Comparison of ENCODE assay signal across 10 cellular contexts in the genomic region with DNA sequence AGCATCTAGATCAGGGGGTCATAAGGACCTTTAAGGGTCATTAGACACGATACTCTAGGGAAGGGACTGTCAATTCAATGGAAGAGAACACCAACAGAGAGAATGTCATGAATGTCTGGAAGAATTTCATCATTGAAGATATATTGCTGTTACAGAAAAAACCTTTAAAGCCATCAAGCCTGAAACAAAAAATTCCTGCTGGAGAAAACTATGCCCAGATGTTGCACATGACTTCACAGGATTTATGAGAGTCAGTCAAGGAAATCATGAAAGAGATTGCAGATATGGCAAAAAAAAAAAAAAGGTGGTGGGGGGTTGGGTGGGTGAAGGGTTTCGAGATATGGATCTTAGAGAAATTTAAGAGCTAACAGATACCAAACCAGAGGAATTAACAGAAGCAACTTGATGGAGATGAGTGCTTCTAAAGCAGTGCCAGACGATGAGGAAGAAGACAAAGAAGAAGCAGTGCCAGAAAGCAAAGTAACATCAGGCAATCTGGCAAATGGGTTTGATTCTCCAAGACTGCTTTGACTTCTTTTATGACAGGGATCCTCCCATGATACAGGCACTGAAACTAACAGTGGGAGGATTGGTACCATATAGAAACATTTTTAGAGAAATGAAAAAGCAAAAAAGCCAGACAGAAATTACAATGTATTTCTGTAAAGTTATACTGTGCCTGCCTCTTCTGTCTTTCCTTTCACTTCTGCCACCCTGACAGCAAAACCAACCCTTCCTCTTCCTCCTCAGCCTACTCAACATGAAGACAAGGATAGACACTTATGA. TPM values are rescaled to one million over a fixed set of nuclear protein-coding genes. Genes with fewer than 3 reads are reported as not detected.
A peak's percentile ranks its signal among the peaks of the same experiment; 100 is the strongest.
DNase-seq lines count a peak whose midpoint lies in the region; ATAC-seq and TF ChIP-seq lines count a peak whose summit lies in the region.
"Had no signal": no experiment of that assay in that cellular context is flagged by ENCODE, and none has a peak within 500 bp of the region (broad histone marks: within the 10 kb centered on the region; RNA-seq: fewer than 3 reads in every experiment).

No MANE protein-coding gene starts in this region.

- intact Hi-C loops in activated T-helper 1 cell treated with anti-CD3 and anti-CD28 coated beads, Interleukin-12 subunit alpha, Interleukin-12 subunit beta, Interleukin-2, Interleukin-4 antibody, amounts not matched to agents 30 ng/mL and 10 ng/mL and 1 ng/mL, durations not matched to agents 14 hours and 24 hours and 36 hours (cut with micrococcal nuclease) = loop anchor here (1.0 kb wide), 2 partner anchors 31 to 84 kb away; no protein-coding TSS in a partner anchor

- H3K27ac ChIP-seq in RWPE1 = no peak overlapping the region

- no peaks in the 10 kb centered on the region for H3K9me3 Mint-ChIP-seq in activated T-cell treated with anti-CD3 and anti-CD28 coated beads, Interleukin-2, amount 50 U/mL, for 72 hours
- no peaks in the 10 kb centered on the region for H3K9me3 Mint-ChIP-seq in activated T-helper 1 cell treated with anti-CD3 and anti-CD28 coated beads, Interleukin-12 subunit alpha, Interleukin-12 subunit beta, Interleukin-2, Interleukin-4 antibody, amounts not matched to agents 30 ng/mL and 10 ng/mL and 1 ng/mL, durations not matched to agents 14 hours and 24 hours and 36 hours
- no peaks in the 10 kb centered on the region for H3K9me3 Mint-ChIP-seq in stimulated activated naive CD8-positive, alpha-beta T cell treated with anti-CD3 and anti-CD28 coated beads, Interleukin-15, amount 100 ng/mL, for 72 hours

- CTCF ChIA-PET in RWPE1 (lab: Yijun Ruan, JAX) = no interaction called here

- no peak for DNase-seq in activated T-cell treated with anti-CD3 and anti-CD28 coated beads, Interleukin-2, amount 50 U/mL, for 72 hours
- DNase-seq in activated T-cell treated with anti-CD3 and anti-CD28 coated beads for 4 hours (no peak), NCI-H2107 (lab: John Stamatoyannopoulos, UW) (no peak), RWPE1 (ENCODE audit: low spot score) (no peak)
- no peak for DNase-seq in activated T-helper 1 cell treated with anti-CD3 and anti-CD28 coated beads, Interleukin-12 subunit alpha, Interleukin-12 subunit beta, Interleukin-2, Interleukin-4 antibody, amounts not matched to agents 30 ng/mL and 10 ng/mL and 1 ng/mL, durations not matched to agents 14 hours and 24 hours and 36 hours (ENCODE audit: low spot score)
- DNase-seq in stimulated activated naive CD8-positive, alpha-beta T cell treated with anti-CD3 and anti-CD28 coated beads, Interleukin-15, amount 100 ng/mL, for 72 hours = no peak
- DNase-seq in stimulated activated CD4-positive, alpha-beta T cell treated with anti-CD3 and anti-CD28 coated beads, Interleukin-4, amount 100 ng/mL, for 24 hours = no peak
- DNase-seq: activated CD4-positive, alpha-beta T cell treated with anti-CD3 and anti-CD28 coated beads, Interleukin-2, amount 50 U/mL, for 1 hour; spleen had no signal

- H3K4me3 Mint-ChIP-seq in activated T-cell treated with anti-CD3 and anti-CD28 coated beads, Interleukin-2, amount 50 U/mL, for 72 hours = peak overlapping the region; percentile 38 to 61
- no peak overlapping the region for H3K4me3 Mint-ChIP-seq in activated T-helper 1 cell treated with anti-CD3 and anti-CD28 coated beads, Interleukin-12 subunit alpha, Interleukin-12 subunit beta, Interleukin-2, Interleukin-4 antibody, amounts not matched to agents 30 ng/mL and 10 ng/mL and 1 ng/mL, durations not matched to agents 14 hours and 24 hours and 36 hours
- H3K4me3 Mint-ChIP-seq in stimulated activated naive CD8-positive, alpha-beta T cell treated with anti-CD3 and anti-CD28 coated beads, Interleukin-15, amount 100 ng/mL, for 72 hours = peak overlapping the region in 1 of 2 donors; percentile 44

- H3K36me3 Mint-ChIP-seq in activated T-cell treated with anti-CD3 and anti-CD28 coated beads, Interleukin-2, amount 50 U/mL, for 72 hours (ENCODE audit: insufficient read depth in 2 of 2) = no peaks in the 10 kb centered on the region
- peaks cover 4% of the 10 kb centered on the region for H3K36me3 Mint-ChIP-seq in activated T-helper 1 cell treated with anti-CD3 and anti-CD28 coated beads, Interleukin-12 subunit alpha, Interleukin-12 subunit beta, Interleukin-2, Interleukin-4 antibody, amounts not matched to agents 30 ng/mL and 10 ng/mL and 1 ng/mL, durations not matched to agents 14 hours and 24 hours and 36 hours (ENCODE audit: low read depth)

- peak; percentile 42 to 47 for ATAC-seq in activated T-cell treated with anti-CD3 and anti-CD28 coated beads, Interleukin-2, amount 50 U/mL, for 72 hours (replicated peaks in 1 of 2)
- peak; percentile 61 for ATAC-seq in HG03045 (IDR thresholded peaks at IDR 0.05; ENCODE audit: unreplicated experiment)
- peak; percentile 61 for ATAC-seq in stimulated activated naive CD8-positive, alpha-beta T cell treated with anti-CD3 and anti-CD28 coated beads, Interleukin-15, amount 100 ng/mL, for 72 hours

- POLR2A ChIA-PET in RWPE1 (lab: Yijun Ruan, JAX; ENCODE audit: low non-redundant PET) = no interaction called here

- peaks cover 91% of the 10 kb centered on the region for H3K4me1 Mint-ChIP-seq in activated T-cell treated with anti-CD3 and anti-CD28 coated beads, Interleukin-2, amount 50 U/mL, for 72 hours (ENCODE audit: low read depth)
- H3K4me1 Mint-ChIP-seq in activated T-helper 1 cell treated with anti-CD3 and anti-CD28 coated beads, Interleukin-12 subunit alpha, Interleukin-12 subunit beta, Interleukin-2, Interleukin-4 antibody, amounts not matched to agents 30 ng/mL and 10 ng/mL and 1 ng/mL, durations not matched to agents 14 hours and 24 hours and 36 hours (ENCODE audit: low read depth) = peaks cover 39% of the 10 kb centered on the region
- peaks cover 84% of the 10 kb centered on the region for H3K4me1 Mint-ChIP-seq in stimulated activated naive CD8-positive, alpha-beta T cell treated with anti-CD3 and anti-CD28 coated beads, Interleukin-15, amount 100 ng/mL, for 72 hours

- TF ChIP-seq CTCF in RWPE1 (conservative IDR thresholded peaks at IDR 0.05; ENCODE audit: low read depth) = no peak

- H3K27ac Mint-ChIP-seq in activated T-cell treated with anti-CD3 and anti-CD28 coated beads, Interleukin-2, amount 50 U/mL, for 72 hours = peak overlapping the region; percentile 40
- H3K27ac Mint-ChIP-seq in activated T-helper 1 cell treated with anti-CD3 and anti-CD28 coated beads, Interleukin-12 subunit alpha, Interleukin-12 subunit beta, Interleukin-2, Interleukin-4 antibody, amounts not matched to agents 30 ng/mL and 10 ng/mL and 1 ng/mL, durations not matched to agents 14 hours and 24 hours and 36 hours = peak overlapping the region; percentile 54
- H3K27ac Mint-ChIP-seq in stimulated activated naive CD8-positive, alpha-beta T cell treated with anti-CD3 and anti-CD28 coated beads, Interleukin-15, amount 100 ng/mL, for 72 hours = no peak overlapping the region

- no peaks in the 10 kb centered on the region for H3K27me3 Mint-ChIP-seq in activated T-cell treated with anti-CD3 and anti-CD28 coated beads, Interleukin-2, amount 50 U/mL, for 72 hours (ENCODE audit: low read depth)
- no peaks in the 10 kb centered on the region for H3K27me3 Mint-ChIP-seq in activated T-helper 1 cell treated with anti-CD3 and anti-CD28 coated beads, Interleukin-12 subunit alpha, Interleukin-12 subunit beta, Interleukin-2, Interleukin-4 antibody, amounts not matched to agents 30 ng/mL and 10 ng/mL and 1 ng/mL, durations not matched to agents 14 hours and 24 hours and 36 hours (ENCODE audit: insufficient read depth)
- no peaks in the 10 kb centered on the region for H3K27me3 Mint-ChIP-seq in stimulated activated naive CD8-positive, alpha-beta T cell treated with anti-CD3 and anti-CD28 coated beads, Interleukin-15, amount 100 ng/mL, for 72 hours

RNA-seq across cellular contexts. Expression of gene MAP4K3, which starts 28.5 kb away (rescaled TPM):
- 10 to 100 TPM; 14.6 to 17.1 TPM for total RNA-seq in activated T-cell treated with anti-CD3 and anti-CD28 coated beads, Interleukin-2, amount 50 U/mL, for 72 hours
- total RNA-seq in activated T-helper 1 cell treated with anti-CD3 and anti-CD28 coated beads, Interleukin-12 subunit alpha, Interleukin-12 subunit beta, Interleukin-2, Interleukin-4 antibody, amounts not matched to agents 30 ng/mL and 10 ng/mL and 1 ng/mL, durations not matched to agents 14 hours and 24 hours and 36 hours = 15.7 and 24.1 TPM in 2 replicates

Comparison
In these comparisons a context has a peak if more than half of its experiments do, and no peak if none do; other contexts are left out.
1. H3K27ac Mint-ChIP-seq: peak in activated T-cell treated with anti-CD3 and anti-CD28 coated beads, Interleukin-2, amount 50 U/mL, for 72 hours (single experiment) and activated T-helper 1 cell treated with anti-CD3 and anti-CD28 coated beads, Interleukin-12 subunit alpha, Interleukin-12 subunit beta, Interleukin-2, Interleukin-4 antibody, amounts not matched to agents 30 ng/mL and 10 ng/mL and 1 ng/mL, durations not matched to agents 14 hours and 24 hours and 36 hours (single experiment); none in stimulated activated naive CD8-positive, alpha-beta T cell treated with anti-CD3 and anti-CD28 coated beads, Interleukin-15, amount 100 ng/mL, for 72 hours (0 of 2).
2. Peak in every context shown above with its lines, with median percentiles within 50 percentile points of each other: ATAC-seq.